24 cellular contexts compared by ENCODE assay signal in genomic region chr11:8102965-8103364, GRCh38. TPM values are rescaled to one million over a fixed set of nuclear protein-coding genes. Genes with fewer than 3 reads are reported as not detected.
A peak's percentile ranks its signal among the peaks of the same experiment; 100 is the strongest.
DNase-seq lines count a peak whose midpoint lies in the region; ATAC-seq and TF ChIP-seq lines count a peak whose summit lies in the region.
"Had no signal": no experiment of that assay in that cellular context is flagged by ENCODE, and none has a peak within 500 bp of the region (broad histone marks: within the 10 kb centered on the region; RNA-seq: fewer than 3 reads in every experiment).

No MANE protein-coding gene starts in this region.

- peaks cover 12% of the 10 kb centered on the region for H3K36me3 Mint-ChIP-seq in chondrocyte (ENCODE audit: low read depth)
- H3K36me3 Mint-ChIP-seq in osteocyte (ENCODE audit: unreplicated experiment) = peaks cover 2% of the 10 kb centered on the region
- H3K36me3 Mint-ChIP-seq: CD14-positive monocyte had no signal

- H3K9me3 Mint-ChIP-seq in chondrocyte (ENCODE audit: low read depth) = no peaks in the 10 kb centered on the region
- no peaks in the 10 kb centered on the region for H3K9me3 Mint-ChIP-seq in osteocyte (ENCODE audit: unreplicated experiment)
- H3K9me3 Mint-ChIP-seq: CD14-positive monocyte; CD4-positive, alpha-beta T cell; CD8-positive, alpha-beta memory T cell had no signal

- ATAC-seq in GM21737 (IDR thresholded peaks at IDR 0.05; ENCODE audit: unreplicated experiment) = no peak
- ATAC-seq: A549, GM12878 had no signal

- H3K4me1 Mint-ChIP-seq in chondrocyte (ENCODE audit: low read depth) = peaks cover 7% of the 10 kb centered on the region
- H3K4me1 Mint-ChIP-seq in osteocyte (ENCODE audit: unreplicated experiment) = no peaks in the 10 kb centered on the region
- H3K4me1 Mint-ChIP-seq: CD14-positive monocyte; CD8-positive, alpha-beta memory T cell had no signal

- TF ChIP-seq CTCF in chondrocyte (IDR thresholded peaks at IDR 0.05) = no peak
- TF ChIP-seq CTCF in osteocyte (IDR thresholded peaks at IDR 0.05) = no peak

- H3K27me3 Mint-ChIP-seq in chondrocyte (ENCODE audit: low read depth) (no peaks in the 10 kb centered on the region), osteocyte (ENCODE audit: unreplicated experiment) (no peaks in the 10 kb centered on the region)
- H3K27me3 Mint-ChIP-seq: CD4-positive, alpha-beta T cell; CD8-positive, alpha-beta memory T cell had no signal

- DNase-seq in activated CD8-positive, alpha-beta memory T cell treated with anti-CD3 and anti-CD28 coated beads, Interleukin-2, amount 50 U/mL, for 48 hours = peak; percentile 26
- DNase-seq in activated CD8-positive, alpha-beta memory T cell treated with anti-CD3 and anti-CD28 coated beads, Interleukin-2, amount 50 U/mL, for 4 hours = no peak
- DNase-seq in chondrocyte (ENCODE audit: low spot score) = peak; percentile 55
- DNase-seq in islet precursor cell = peak; percentile 27
- peak; percentile 62 for DNase-seq in osteocyte (ENCODE audit: extremely low spot score, unreplicated experiment)
- DNase-seq in GM19238 (ENCODE audit: insufficient read length, low spot score) = no peak
- DNase-seq in activated T-cell treated with anti-CD3 and anti-CD28 coated beads, Interleukin-2, amount 50 U/mL, for 48 hours = no peak
- DNase-seq: 8988T; ACHN; AML-193; BE2C; CD4-positive, alpha-beta T cell; CD8-positive, alpha-beta memory T cell; DMS 273 treated with DMSO at 0.1 percent for 48 hours; DMS79; EL; GDM1; GM23248; H7; HCEC 1CT had no signal

- H3K27ac Mint-ChIP-seq in chondrocyte (ENCODE audit: unreplicated experiment) (no peak overlapping the region), osteocyte (ENCODE audit: unreplicated experiment) (no peak overlapping the region)
- H3K27ac Mint-ChIP-seq: CD4-positive, alpha-beta T cell had no signal

- H3K4me3 Mint-ChIP-seq in chondrocyte (ENCODE audit: unreplicated experiment) = no peak overlapping the region
- H3K4me3 Mint-ChIP-seq in osteocyte (ENCODE audit: unreplicated experiment) = no peak overlapping the region
- H3K4me3 Mint-ChIP-seq: CD14-positive monocyte; CD4-positive, alpha-beta T cell; CD8-positive, alpha-beta memory T cell had no signal

RNA-seq across cellular contexts. Expression of gene TUB, which starts 22.0 kb away (rescaled TPM):
- total RNA-seq in chondrocyte = 14.1 to 17.2 TPM (median 14.3 TPM) in 3 replicates
- 7.8 and 8.7 TPM in 2 replicates for total RNA-seq in osteocyte
- total RNA-seq: GM12878 had no signal

Comparison
In these comparisons a context has a peak if more than half of its experiments do, and no peak if none do; other contexts are left out.
1. DNase-seq: peak in activated CD8-positive, alpha-beta memory T cell treated with anti-CD3 and anti-CD28 coated beads, Interleukin-2, amount 50 U/mL, for 48 hours (single experiment), chondrocyte (single experiment), islet precursor cell (single experiment) and osteocyte (single experiment); none in activated CD8-positive, alpha-beta memory T cell treated with anti-CD3 and anti-CD28 coated beads, Interleukin-2, amount 50 U/mL, for 4 hours (single experiment), GM19238 (single experiment) and activated T-cell treated with anti-CD3 and anti-CD28 coated beads, Interleukin-2, amount 50 U/mL, for 48 hours (0 of 2).